11 cellular contexts compared by ENCODE assay signal in the genomic region with DNA sequence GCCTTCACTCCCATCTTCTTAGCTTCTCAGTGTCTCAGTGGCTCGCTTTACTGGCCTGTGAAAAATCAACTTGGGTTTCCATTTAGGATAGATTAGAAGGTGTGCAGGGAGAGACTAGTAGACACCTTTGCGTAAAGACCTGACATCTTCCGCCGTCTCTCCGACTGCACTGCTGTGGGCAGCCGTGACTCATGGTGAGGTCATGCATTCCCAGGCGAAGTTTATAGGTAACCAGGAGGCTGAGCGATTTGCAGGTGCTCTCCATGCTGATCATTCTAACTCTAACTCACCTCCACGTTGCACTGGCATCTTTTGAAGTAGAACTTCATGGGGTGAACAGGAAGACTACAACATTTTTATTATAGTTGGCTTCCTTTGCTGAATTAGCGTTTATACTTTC.
DNase-seq lines count a peak whose midpoint lies in the region; ATAC-seq and TF ChIP-seq lines count a peak whose summit lies in the region.
"Had no signal": no experiment of that assay in that cellular context is flagged by ENCODE, and none has a peak within 500 bp of the region (broad histone marks: within the 10 kb centered on the region; RNA-seq: fewer than 3 reads in every experiment).

No MANE protein-coding gene starts in this region.

- no peaks in the 10 kb centered on the region for H3K27me3 Mint-ChIP-seq in activated naive CD4-positive, alpha-beta T cell treated with anti-CD3 and anti-CD28 coated beads, Interleukin-2, amount 10 ng/mL, durations not matched to agents 7 days and 5 days
- no peaks in the 10 kb centered on the region for H3K27me3 Mint-ChIP-seq in activated CD8-positive, alpha-beta memory T cell treated with anti-CD3 and anti-CD28 coated beads, Interleukin-2, amount 10 ng/mL, durations not matched to agents 7 days and 5 days

- H3K9me3 Mint-ChIP-seq in activated naive CD4-positive, alpha-beta T cell treated with anti-CD3 and anti-CD28 coated beads, Interleukin-2, amount 10 ng/mL, durations not matched to agents 7 days and 5 days: no peaks in the 10 kb centered on the region
- H3K9me3 Mint-ChIP-seq in activated CD8-positive, alpha-beta memory T cell treated with anti-CD3 and anti-CD28 coated beads, Interleukin-2, amount 10 ng/mL, durations not matched to agents 7 days and 5 days (ENCODE audit: low read depth): no peaks in the 10 kb centered on the region
- H3K9me3 Mint-ChIP-seq: effector memory CD8-positive, alpha-beta T cell had no signal

- TF ChIP-seq CTCF in heart right ventricle (IDR thresholded peaks at IDR 0.05): no peak
- TF ChIP-seq CTCF in uterus (IDR thresholded peaks at IDR 0.05): no peak

- H3K27me3 ChIP-seq in heart right ventricle (no peaks in the 10 kb centered on the region), uterus (no peaks in the 10 kb centered on the region)

- H3K4me3 ChIP-seq in heart right ventricle: no peak overlapping the region
- H3K4me3 ChIP-seq in uterus: no peak overlapping the region

- WGBS in heart right ventricle, 2 donors: 89 to 91% methylated on average over 10 of the region's 10 CpGs

- no peak overlapping the region for H3K27ac Mint-ChIP-seq in activated naive CD4-positive, alpha-beta T cell treated with anti-CD3 and anti-CD28 coated beads, Interleukin-2, amount 10 ng/mL, durations not matched to agents 7 days and 5 days
- no peak overlapping the region for H3K27ac Mint-ChIP-seq in activated CD8-positive, alpha-beta memory T cell treated with anti-CD3 and anti-CD28 coated beads, Interleukin-2, amount 10 ng/mL, durations not matched to agents 7 days and 5 days
- H3K27ac Mint-ChIP-seq: effector memory CD8-positive, alpha-beta T cell had no signal

- H3K9me3 ChIP-seq in heart right ventricle (no peaks in the 10 kb centered on the region), uterus (no peaks in the 10 kb centered on the region)

- intact Hi-C loops in heart right ventricle (cut with DNase I): no loop called here
- intact Hi-C loops in uterus (cut with DNase I; ENCODE audit: low total_unique reads): no loop called here

- H3K36me3 ChIP-seq in heart right ventricle: no peaks in the 10 kb centered on the region
- no peaks in the 10 kb centered on the region for H3K36me3 ChIP-seq in uterus

- H3K4me1 ChIP-seq in heart right ventricle (peaks cover 0 to 12% (median 0%) of the 10 kb centered on the region in 9 donors), uterus (no peaks in the 10 kb centered on the region)

- H3K27ac ChIP-seq in heart right ventricle (peak overlapping the region in 1 of 10 donors; percentile 9), uterus (no peak overlapping the region)

- no peak for TF ChIP-seq POLR2A in uterus (IDR thresholded peaks at IDR 0.05)

- DNase-seq in activated naive CD4-positive, alpha-beta T cell treated with Interleukin-2 at 50 U/mL for 16 hours: peak; percentile 57
- no peak for DNase-seq in activated naive CD4-positive, alpha-beta T cell treated with anti-CD3 and anti-CD28 coated beads, Interleukin-2, amount 10 ng/mL, durations not matched to agents 7 days and 5 days
- DNase-seq in activated T-cell treated with anti-CD3 and anti-CD28 coated beads for 4 hours (peak; percentile 17), islet precursor cell (peak; percentile 90), heart right ventricle (no peak), uterus (no peak)
- DNase-seq in stimulated activated CD4-positive, alpha-beta T cell treated with anti-CD3 and anti-CD28 coated beads, TNF-alpha, amount 100 ng/mL, for 48 hours (ENCODE audit: low read depth in 3 of 3): peak in 2 of 3 donors; percentile 35 to 52
- no peak for DNase-seq in activated CD8-positive, alpha-beta memory T cell treated with anti-CD3 and anti-CD28 coated beads, Interleukin-2, amount 10 ng/mL, durations not matched to agents 7 days and 5 days
- DNase-seq: effector memory CD8-positive, alpha-beta T cell; NCI-H1105 treated with DMSO at 0.1 percent for 48 hours; posterior cingulate gyrus had no signal

- CTCF ChIA-PET in activated naive CD4-positive, alpha-beta T cell treated with anti-CD3 and anti-CD28 coated beads, Interleukin-2, amount 10 ng/mL, durations not matched to agents 7 days and 5 days (lab: Charles Lee): interaction anchor here (0.8 to 1.2 kb wide), 3 partner anchors 16 to 218 kb away, joined by 3 to 6 read pairs (median 4); no protein-coding TSS in a partner anchor
- CTCF ChIA-PET in activated CD8-positive, alpha-beta memory T cell treated with anti-CD3 and anti-CD28 coated beads, Interleukin-2, amount 10 ng/mL, durations not matched to agents 7 days and 5 days (lab: Charles Lee): interaction anchor here (1.5 to 1.6 kb wide), 2 partner anchors 37 to 348 kb away, joined by 3 to 5 read pairs; no protein-coding TSS in a partner anchor

- no peak for ATAC-seq in heart right ventricle
- ATAC-seq in activated CD8-positive, alpha-beta memory T cell treated with anti-CD3 and anti-CD28 coated beads, Interleukin-2, amount 10 ng/mL, durations not matched to agents 7 days and 5 days: no peak
- ATAC-seq: effector memory CD8-positive, alpha-beta T cell had no signal

- H3K4me3 Mint-ChIP-seq in activated naive CD4-positive, alpha-beta T cell treated with anti-CD3 and anti-CD28 coated beads, Interleukin-2, amount 10 ng/mL, durations not matched to agents 7 days and 5 days: no peak overlapping the region
- H3K4me3 Mint-ChIP-seq in activated CD8-positive, alpha-beta memory T cell treated with anti-CD3 and anti-CD28 coated beads, Interleukin-2, amount 10 ng/mL, durations not matched to agents 7 days and 5 days: no peak overlapping the region
- H3K4me3 Mint-ChIP-seq: effector memory CD8-positive, alpha-beta T cell had no signal

- no peaks in the 10 kb centered on the region for H3K36me3 Mint-ChIP-seq in activated naive CD4-positive, alpha-beta T cell treated with anti-CD3 and anti-CD28 coated beads, Interleukin-2, amount 10 ng/mL, durations not matched to agents 7 days and 5 days
- no peaks in the 10 kb centered on the region for H3K36me3 Mint-ChIP-seq in activated CD8-positive, alpha-beta memory T cell treated with anti-CD3 and anti-CD28 coated beads, Interleukin-2, amount 10 ng/mL, durations not matched to agents 7 days and 5 days

- H3K4me1 Mint-ChIP-seq in activated naive CD4-positive, alpha-beta T cell treated with anti-CD3 and anti-CD28 coated beads, Interleukin-2, amount 10 ng/mL, durations not matched to agents 7 days and 5 days: peaks cover 18% of the 10 kb centered on the region
- H3K4me1 Mint-ChIP-seq in activated CD8-positive, alpha-beta memory T cell treated with anti-CD3 and anti-CD28 coated beads, Interleukin-2, amount 10 ng/mL, durations not matched to agents 7 days and 5 days: peaks cover 42% of the 10 kb centered on the region

Comparison
In these comparisons a context has a peak if more than half of its experiments do, and no peak if none do; other contexts are left out.
1. DNase-seq: peak in activated naive CD4-positive, alpha-beta T cell treated with Interleukin-2 at 50 U/mL for 16 hours (single experiment), activated T-cell treated with anti-CD3 and anti-CD28 coated beads for 4 hours (single experiment), islet precursor cell (single experiment) and stimulated activated CD4-positive, alpha-beta T cell treated with anti-CD3 and anti-CD28 coated beads, TNF-alpha, amount 100 ng/mL, for 48 hours (2 of 3); none in activated naive CD4-positive, alpha-beta T cell treated with anti-CD3 and anti-CD28 coated beads, Interleukin-2, amount 10 ng/mL, durations not matched to agents 7 days and 5 days (single experiment), heart right ventricle (0 of 2), uterus (0 of 2) and activated CD8-positive, alpha-beta memory T cell treated with anti-CD3 and anti-CD28 coated beads, Interleukin-2, amount 10 ng/mL, durations not matched to agents 7 days and 5 days (single experiment).